7 cellular contexts compared by ENCODE assay signal in genomic region chr11:19895037-19895436, GRCh38.
DNase-seq lines count a peak whose midpoint lies in the region; ATAC-seq and TF ChIP-seq lines count a peak whose summit lies in the region.
"Not testable (repeated sequence)": the region's sequence is repeated elsewhere in the genome, so short reads cannot be mapped to it uniquely, and the experiment has no call there.

No MANE protein-coding gene starts in this region.

- H3K56ac ChIP-seq in mesendoderm (ENCODE audit: low read length), result not testable (repeated sequence)

- H4K20me1 ChIP-seq in PC-9 (ENCODE audit: insufficient read depth), result not testable (repeated sequence)

- H2BK15ac ChIP-seq in mesendoderm (replicated peaks; ENCODE audit: low read depth), result not testable (repeated sequence)

- not testable (repeated sequence) for H3K27me3 ChIP-seq in PC-9 (ENCODE audit: insufficient read depth, low read depth); left ventricle myocardium inferior (ENCODE audit: low read depth); mesendoderm (ENCODE audit: insufficient read depth, low read length, poor library complexity); skeletal muscle tissue (ENCODE audit: control insufficient read depth in 3 of 3, insufficient read depth in 3 of 3, low read length in 3 of 3)

- not testable (repeated sequence) for TF ChIP-seq CTCF in PC-9 (conservative IDR thresholded peaks at IDR 0.05); left ventricle myocardium inferior (IDR thresholded peaks at IDR 0.05; ENCODE audit: borderline replicate concordance)

- not testable (repeated sequence) for H3K23ac ChIP-seq in mesendoderm (ENCODE audit: low read length)

- H3K9ac ChIP-seq in mesendoderm (ENCODE audit: low read length), result not testable (repeated sequence)
- H3K9ac ChIP-seq in skeletal muscle tissue (ENCODE audit: low read depth in 1 of 3, low read length in 3 of 3), result peak overlapping the region in 1 of 3 donors; percentile 2

- peak overlapping the region; percentile 28 for H2BK120ac ChIP-seq in mesendoderm (ENCODE audit: low read depth, low read length)

- H3F3A ChIP-seq in PC-9 (ENCODE audit: insufficient read depth, low read depth), result peaks cover 18% of the 10 kb centered on the region; the same call in 1 of the 2 replicates

- H3K4me1 ChIP-seq in PC-9 (replicated peaks; ENCODE audit: insufficient read depth) (peaks cover 35% of the 10 kb centered on the region), left ventricle myocardium inferior (peaks cover 16% of the 10 kb centered on the region), mesendoderm (ENCODE audit: control insufficient read depth, low read depth, low read length) (peaks cover 14% of the 10 kb centered on the region)
- H3K4me1 ChIP-seq in skeletal muscle tissue (ENCODE audit: control insufficient read depth in 3 of 3, insufficient read depth in 3 of 3, low read length in 3 of 3), result not testable (repeated sequence)

- H3K9me2 ChIP-seq in PC-9 (ENCODE audit: insufficient read depth), result not testable (repeated sequence)

- not testable (repeated sequence) for H3K4me3 ChIP-seq in PC-9; left ventricle myocardium inferior; mesendoderm (ENCODE audit: low read length); skeletal muscle tissue (ENCODE audit: low read length in 3 of 3)

- not testable (repeated sequence) for H3K36me3 ChIP-seq in PC-9 (ENCODE audit: low read depth); left ventricle myocardium inferior; mesendoderm (ENCODE audit: control insufficient read depth, insufficient read depth, low read length); skeletal muscle tissue (ENCODE audit: control insufficient read depth in 3 of 3, insufficient read depth in 3 of 3, low read length in 3 of 3)

- not testable (repeated sequence) for H3K79me2 ChIP-seq in PC-9 (ENCODE audit: low read depth); mesendoderm (ENCODE audit: control insufficient read depth, insufficient read depth, low read length)

- CTCF ChIA-PET in PC-9 (lab: Charles Lee), result not testable (repeated sequence)

- POLR2A ChIA-PET in PC-9 (lab: Charles Lee; ENCODE audit: unreplicated experiment), result not testable (repeated sequence)

- H3K79me1 ChIP-seq in mesendoderm (ENCODE audit: low read length), result not testable (repeated sequence)

- DNase-seq in NCI-H2196 (lab: John Stamatoyannopoulos, UW; ENCODE audit: unreplicated experiment), result peak; percentile 53
- not testable (repeated sequence) for DNase-seq in PC-9, Right ventricle myocardium superior, mesendoderm
- peak; percentile 17 for DNase-seq in left ventricle myocardium inferior
- DNase-seq in left lobe of liver (ENCODE audit: low spot score), result peak; percentile 74

- H4K5ac ChIP-seq in mesendoderm (ENCODE audit: low read length), result not testable (repeated sequence)

- not testable (repeated sequence) for H3K4ac ChIP-seq in mesendoderm (ENCODE audit: low read depth, low read length)

- not testable (repeated sequence) for H3K9me3 ChIP-seq in PC-9 (ENCODE audit: insufficient read depth, low read depth); left ventricle myocardium inferior (replicated peaks); skeletal muscle tissue (ENCODE audit: control insufficient read depth in 3 of 3, low read length in 3 of 3)

- H3K4me2 ChIP-seq in PC-9, result 0 out of 2 replicates have a peak overlapping the region, but pooled peaks have one; percentile 39
- not testable (repeated sequence) for H3K4me2 ChIP-seq in mesendoderm (ENCODE audit: low read length)

- not testable (repeated sequence) for BruUV-seq in PC-9 (replicated peaks; lab: Mats Ljungman, UMichigan)

- H2AFZ ChIP-seq in PC-9, result not testable (repeated sequence)

- H2AK5ac ChIP-seq in mesendoderm (ENCODE audit: low read length), result not testable (repeated sequence)

- H3K18ac ChIP-seq in mesendoderm (ENCODE audit: low read length), result not testable (repeated sequence)

- intact Hi-C loops in PC-9 (cut with micrococcal nuclease; ENCODE audit: unreplicated experiment), result loop anchor here (10.0 kb wide), 1 partner anchor 650 kb away; the partner anchor contains the start of gene E2F8
- intact Hi-C loops in Right ventricle myocardium superior (cut with DNase I); left ventricle myocardium inferior (cut with micrococcal nuclease): not testable (repeated sequence)

- peak; percentile 89 for ATAC-seq in Right ventricle myocardium superior (ENCODE audit: poor library complexity)
- ATAC-seq in left lobe of liver, result peak; percentile 94

- WGBS in mesendoderm (ENCODE audit: extremely low coverage, insufficient coverage, low lambda C conversion rate), result no CpG with 5 or more reads among the region's 3 CpGs

- H2BK5ac ChIP-seq in mesendoderm (ENCODE audit: low read length), result not testable (repeated sequence)

- H3K27ac ChIP-seq in PC-9 (0 out of 2 replicates have a peak overlapping the region, but pooled peaks have one; percentile 51), left ventricle myocardium inferior (replicated peaks) (peak overlapping the region; percentile 21), skeletal muscle tissue (ENCODE audit: low read depth, low read length) (peak overlapping the region; percentile 23)
- not testable (repeated sequence) for H3K27ac ChIP-seq in mesendoderm (ENCODE audit: low read depth, low read length)

- H4K8ac ChIP-seq in mesendoderm (ENCODE audit: low read depth, low read length), result not testable (repeated sequence)
